16 cellular contexts compared by ENCODE assay signal in the genomic region with DNA sequence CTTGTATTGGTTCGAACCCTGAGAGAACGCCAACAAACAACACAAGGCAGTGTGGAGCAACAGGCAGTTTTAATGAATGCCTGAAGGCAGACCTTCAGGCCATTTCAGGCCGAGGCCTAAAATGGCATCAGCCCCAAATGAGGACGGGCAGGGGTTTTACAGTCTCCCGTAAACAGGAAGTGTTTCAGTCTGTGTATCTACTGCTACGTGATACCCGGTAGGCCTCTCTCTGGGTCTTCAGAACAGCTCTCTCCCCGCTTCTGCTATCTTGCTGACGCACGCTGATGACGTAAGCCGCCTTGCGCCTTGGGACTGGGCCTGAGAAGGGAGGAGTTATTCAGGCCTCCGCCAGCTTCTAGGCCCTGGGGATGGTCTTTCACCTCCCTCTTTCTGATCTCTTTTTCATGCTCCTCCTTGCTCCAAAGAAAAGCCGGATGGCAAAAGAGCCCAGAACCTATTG.
DNase-seq lines count a peak whose midpoint lies in the region; ATAC-seq and TF ChIP-seq lines count a peak whose summit lies in the region.
"Had no signal": no experiment of that assay in that cellular context is flagged by ENCODE, and none has a peak within 500 bp of the region (broad histone marks: within the 10 kb centered on the region; RNA-seq: fewer than 3 reads in every experiment).

No MANE protein-coding gene starts in this region.

- H3K36me3 ChIP-seq in Caco-2 (ENCODE audit: control insufficient read depth, insufficient read depth, low read length) (no peaks in the 10 kb centered on the region), heart left ventricle (no peaks in the 10 kb centered on the region)

- H3K9me3 ChIP-seq in Caco-2 = peaks cover 15% of the 10 kb centered on the region; the same call in 1 of the 2 replicates
- no peaks in the 10 kb centered on the region for H3K9me3 ChIP-seq in heart left ventricle
- H3K9me3 ChIP-seq: psoas muscle had no signal

- H3K27me3 Mint-ChIP-seq in Caco-2 (ENCODE audit: insufficient read depth, unreplicated experiment) = no peaks in the 10 kb centered on the region
- peaks cover 5% of the 10 kb centered on the region for H3K27me3 Mint-ChIP-seq in endothelial cell (ENCODE audit: unreplicated experiment)
- H3K27me3 Mint-ChIP-seq: activated CD4-positive, alpha-beta T cell treated with anti-CD3 and anti-CD28 coated beads, Interleukin-2, amount 10 ng/mL, durations not matched to agents 7 days and 5 days had no signal

- H3K36me3 Mint-ChIP-seq in Caco-2 (ENCODE audit: insufficient read depth, unreplicated experiment) (peaks cover 13% of the 10 kb centered on the region), endothelial cell (ENCODE audit: low read depth, unreplicated experiment) (no peaks in the 10 kb centered on the region)

- POLR2A ChIA-PET in Caco-2 (lab: Charles Lee) = interaction anchor here (0.6 kb wide), 1 partner anchor 215 kb away, joined by 8 read pairs; no protein-coding TSS in a partner anchor
- POLR2A ChIA-PET in GM10248 (lab: Yijun Ruan, JAX) = no interaction called here

- no TSS peak for BruUV-seq in Caco-2 (replicated peaks; lab: Mats Ljungman, UMichigan)

- intact Hi-C loops in Caco-2 (cut with micrococcal nuclease; ENCODE audit: unreplicated experiment) = loop anchor here (5.0 kb wide), 1 partner anchor 569 kb away; a partner anchor contains a TSS
- intact Hi-C loops in heart left ventricle (cut with DNase I) = no loop called here

- H3K27me3 ChIP-seq in Caco-2 (replicated peaks; ENCODE audit: control insufficient read depth, insufficient read depth, low read length) (no peaks in the 10 kb centered on the region), heart left ventricle (no peaks in the 10 kb centered on the region)

- TF ChIP-seq CTCF in Caco-2 (IDR thresholded peaks at IDR 0.05; ENCODE audit: insufficient read depth in 1 of 2, low read depth in 1 of 2, low read length in 1 of 2, severe bottlenecking in 1 of 2, unreplicated experiment in 1 of 2) (no peak), heart left ventricle (IDR thresholded peaks at IDR 0.05) (no peak), GM10248 (IDR thresholded peaks at IDR 0.05; ENCODE audit: control extremely low read depth, extremely low read depth, low read depth, missing control alignments) (no peak), endothelial cell (IDR thresholded peaks at IDR 0.05; ENCODE audit: unreplicated experiment) (no peak)

- H3K9me3 Mint-ChIP-seq in Caco-2 (ENCODE audit: unreplicated experiment) = peaks cover 11% of the 10 kb centered on the region
- H3K9me3 Mint-ChIP-seq in endothelial cell (ENCODE audit: unreplicated experiment) = no peaks in the 10 kb centered on the region
- H3K9me3 Mint-ChIP-seq: activated CD4-positive, alpha-beta T cell treated with anti-CD3 and anti-CD28 coated beads, Interleukin-2, amount 10 ng/mL, durations not matched to agents 7 days and 5 days; activated T-cell treated with anti-CD3 and anti-CD28 coated beads, Interleukin-2, amount 50 U/mL, for 4 hours had no signal

- peak in 3 of 4 donors; percentile 50 to 88 (median 61) for ATAC-seq in heart left ventricle
- ATAC-seq: activated T-cell treated with anti-CD3 and anti-CD28 coated beads, Interleukin-2, amount 50 U/mL, for 4 hours; psoas muscle had no signal

- CTCF ChIA-PET in Caco-2 (lab: Charles Lee) (no interaction called here), GM10248 (lab: Yijun Ruan, JAX) (interaction anchor here (2.1 kb wide), 1 partner anchor 11 kb away, joined by 8 read pairs; no protein-coding TSS in a partner anchor)

- peaks cover 34% of the 10 kb centered on the region for H3K4me1 ChIP-seq in Caco-2
- H3K4me1 ChIP-seq in heart left ventricle = peaks cover 0 to 43% (median 4%) of the 10 kb centered on the region in 12 donors
- H3K4me1 ChIP-seq: psoas muscle had no signal

- H3K27ac Mint-ChIP-seq in Caco-2 (ENCODE audit: unreplicated experiment) = peak overlapping the region; percentile 48
- no peak overlapping the region for H3K27ac Mint-ChIP-seq in endothelial cell (ENCODE audit: unreplicated experiment)
- H3K27ac Mint-ChIP-seq: activated CD4-positive, alpha-beta T cell treated with anti-CD3 and anti-CD28 coated beads, Interleukin-2, amount 10 ng/mL, durations not matched to agents 7 days and 5 days had no signal

- H3K4me1 Mint-ChIP-seq in Caco-2 (ENCODE audit: low read depth, unreplicated experiment) (peaks cover 25% of the 10 kb centered on the region), endothelial cell (ENCODE audit: unreplicated experiment) (peaks cover 12% of the 10 kb centered on the region)
- H3K4me1 Mint-ChIP-seq: activated CD4-positive, alpha-beta T cell treated with anti-CD3 and anti-CD28 coated beads, Interleukin-2, amount 10 ng/mL, durations not matched to agents 7 days and 5 days had no signal

- H3K4me3 Mint-ChIP-seq in Caco-2 (ENCODE audit: unreplicated experiment) = peak overlapping the region; percentile 51
- no peak overlapping the region for H3K4me3 Mint-ChIP-seq in endothelial cell (ENCODE audit: unreplicated experiment)
- H3K4me3 Mint-ChIP-seq: activated CD4-positive, alpha-beta T cell treated with anti-CD3 and anti-CD28 coated beads, Interleukin-2, amount 10 ng/mL, durations not matched to agents 7 days and 5 days; activated T-cell treated with anti-CD3 and anti-CD28 coated beads, Interleukin-2, amount 50 U/mL, for 4 hours had no signal

- peak in 1 of 2 experiments; percentile 48 for DNase-seq in Caco-2
- peak; percentile 95 for DNase-seq in NCI-H146 treated with DMSO at 0.1 percent for 48 hours (lab: John Stamatoyannopoulos, UW; ENCODE audit: unreplicated experiment)
- peak; percentile 93 for DNase-seq in SHP77 treated with DMSO at 0.1 percent for 48 hours (lab: John Stamatoyannopoulos, UW)
- peak in 4 of 5 donors; percentile 21 to 57 (median 32) for DNase-seq in heart left ventricle
- no peak for DNase-seq in central memory CD4-positive, alpha-beta T cell
- DNase-seq in GM10248 (ENCODE audit: extremely low spot score) = no peak
- no peak for DNase-seq in endothelial cell (ENCODE audit: low spot score)
- no peak for DNase-seq in epidermal melanocyte (ENCODE audit: insufficient read length, low spot score)
- DNase-seq: activated CD4-positive, alpha-beta T cell treated with anti-CD3 and anti-CD28 coated beads, Interleukin-2, amount 10 ng/mL, durations not matched to agents 7 days and 5 days; activated T-cell treated with anti-CD3 and anti-CD28 coated beads, Interleukin-2, amount 50 U/mL, for 4 hours; dermis blood vessel endothelial cell; foreskin melanocyte; NCI-H2081; PC-9; psoas muscle; stimulated activated CD4-positive, alpha-beta T cell treated with anti-CD3 and anti-CD28 coated beads, Interleukin-2, amount 100 ng/mL, for 24 hours had no signal

- TF ChIP-seq POLR2A in heart left ventricle (IDR thresholded peaks at IDR 0.05) = no peak

- WGBS in heart left ventricle, 4 donors = 82 to 96% (median 91%) methylated on average over 15 of the region's 15 CpGs

- H3K27ac ChIP-seq in heart left ventricle = peak overlapping the region in 2 of 12 donors; percentile 33 to 64
- H3K27ac ChIP-seq: PC-9, psoas muscle had no signal

- H3K4me3 ChIP-seq in Caco-2 (ENCODE audit: low read depth, low read length) = no peak overlapping the region
- no peak overlapping the region for H3K4me3 ChIP-seq in heart left ventricle
- H3K4me3 ChIP-seq: PC-9, psoas muscle had no signal

Comparison
In these comparisons a context has a peak if more than half of its experiments do, and no peak if none do; other contexts are left out.
1. DNase-seq: peak in NCI-H146 treated with DMSO at 0.1 percent for 48 hours (single experiment), SHP77 treated with DMSO at 0.1 percent for 48 hours (single experiment) and heart left ventricle (4 of 5); none in central memory CD4-positive, alpha-beta T cell (single experiment), GM10248 (single experiment), endothelial cell (single experiment) and epidermal melanocyte (single experiment).